Comparison of ENCODE assay signal across 8 cellular contexts in genomic region chr6:33579828-33580714, GRCh38. TPM values are rescaled to one million over a fixed set of nuclear protein-coding genes. Genes with fewer than 3 reads are reported as not detected.
DNase-seq lines count a peak whose midpoint lies in the region; ATAC-seq and TF ChIP-seq lines count a peak whose summit lies in the region.

Gene BAK1 (minus strand): TSS chr6:33580276. CDS start chr6:33577604, 2,672 bp downstream.

- H3K4me3 ChIP-seq in GM23248, result peak within 1 kb of the TSS; percentile 96
- H3K4me3 ChIP-seq in RWPE2 (ENCODE audit: severe bottlenecking), result peak within 1 kb of the TSS; percentile 77
- H3K4me3 ChIP-seq in fibroblast of pulmonary artery (replicated peaks; ENCODE audit: low read depth, low read length), result peak within 1 kb of the TSS; percentile 89

- peak within 1 kb of the TSS; percentile 89 for H2AFZ ChIP-seq in GM23248

- H3K9ac ChIP-seq in GM23248, result peak within 1 kb of the TSS; percentile 91

- DNase-seq in Daoy (ENCODE audit: low read depth), result peak; percentile 96
- DNase-seq in GM23248, result peak; percentile 94
- DNase-seq in RWPE2 (ENCODE audit: low spot score), result peak; percentile 93
- DNase-seq in activated T-helper 9 cell treated with anti-CD3 and anti-CD28 coated beads, Interleukin-2, amount 50 U/mL, for 16 hours (ENCODE audit: low read depth), result peak; percentile 77
- DNase-seq in fibroblast of pulmonary artery (ENCODE audit: low read depth), result peak; percentile 88
- peak; percentile 90 for DNase-seq in stimulated activated naive CD8-positive, alpha-beta T cell treated with anti-CD3 and anti-CD28 coated beads, Interleukin-15, Interleukin-2, amounts not matched to agents 100 U/mL and 50 U/mL, for 24 hours

- peak; percentile 33; the same call in 1 of the 2 replicates for TF ChIP-seq CTCF in LNCAP (IDR thresholded peaks at IDR 0.05)
- peak; percentile 67 for TF ChIP-seq CTCF in RWPE2 (IDR thresholded peaks at IDR 0.05; ENCODE audit: poor library complexity, severe bottlenecking)
- TF ChIP-seq CTCF in fibroblast of pulmonary artery (IDR thresholded peaks at IDR 0.05; ENCODE audit: low read length, missing control alignments), result peak; percentile 51
- TF ChIP-seq CTCF in nephron (IDR thresholded peaks at IDR 0.05; ENCODE audit: unreplicated experiment in 3 of 3), result peak; percentile 43 to 68 (median 47)

- H3K4me2 ChIP-seq in GM23248 (ENCODE audit: unreplicated experiment), result peak within 1 kb of the TSS; percentile 77

- peak within 1 kb of the TSS; percentile 75 for H3K27ac ChIP-seq in GM23248
- H3K27ac ChIP-seq in RWPE2 (ENCODE audit: poor library complexity, severe bottlenecking), result peak within 1 kb of the TSS; percentile 86

- no peaks in the 10 kb centered on the region for H4K20me1 ChIP-seq in GM23248 (ENCODE audit: insufficient read depth)

- H3K27me3 ChIP-seq in GM23248 (replicated peaks; ENCODE audit: insufficient read depth), result no peaks in the 10 kb centered on the region
- H3K27me3 ChIP-seq in RWPE2 (ENCODE audit: insufficient read depth, poor library complexity, severe bottlenecking), result no peaks in the 10 kb centered on the region

- peaks cover 12% of the 10 kb centered on the region for H3K4me1 ChIP-seq in GM23248 (ENCODE audit: insufficient read depth)
- peaks cover 14% of the 10 kb centered on the region for H3K4me1 ChIP-seq in RWPE2 (ENCODE audit: insufficient read depth, poor library complexity, severe bottlenecking)

- no peaks in the 10 kb centered on the region for H3K9me2 ChIP-seq in GM23248 (ENCODE audit: insufficient read depth)

- H3K27ac Mint-ChIP-seq in nephron, result peak within 1 kb of the TSS; percentile 20 to 72 (median 51)

- no peaks in the 10 kb centered on the region for H3K27me3 Mint-ChIP-seq in nephron (ENCODE audit: low read depth)

- H3K4me3 Mint-ChIP-seq in nephron, result peak within 1 kb of the TSS; percentile 79 to 88 (median 86)

- peak; percentile 89 for ATAC-seq in RWPE2 (ENCODE audit: low read depth)
- peak; percentile 99 for ATAC-seq in stimulated activated naive CD8-positive, alpha-beta T cell treated with anti-CD3 and anti-CD28 coated beads, Interleukin-15, Interleukin-2, amounts not matched to agents 100 U/mL and 50 U/mL, for 24 hours

- no peaks in the 10 kb centered on the region for H3K9me3 ChIP-seq in GM23248 (ENCODE audit: low read depth)
- no peaks in the 10 kb centered on the region for H3K9me3 ChIP-seq in RWPE2 (ENCODE audit: severe bottlenecking)

- H3K36me3 ChIP-seq in GM23248 (ENCODE audit: low read depth), result peaks cover 3% of the 10 kb centered on the region; the same call in 1 of the 2 replicates
- peaks cover 32% of the 10 kb centered on the region for H3K36me3 ChIP-seq in RWPE2 (ENCODE audit: low read depth)

- peaks cover 15% of the 10 kb centered on the region for H3K36me3 Mint-ChIP-seq in nephron (ENCODE audit: low read depth)

- WGBS in GM23248 (ENCODE audit: low coverage in 1 of 2, low lambda C conversion rate in 2 of 2, missing lambda C conversion rate in 2 of 2), 2 experiments, result 4% methylated on average over 21 to 24 of the region's 24 CpGs

- in situ Hi-C loops in GM23248 (cut with MboI), result loop anchor here (10.0 to 25.0 kb wide), 3 partner anchors 125 to 457 kb away; no protein-coding TSS in a partner anchor

- H3F3A ChIP-seq in GM23248 (ENCODE audit: insufficient read depth), result peaks cover 4% of the 10 kb centered on the region; the same call in 1 of the 2 replicates

- H3K9me3 Mint-ChIP-seq in nephron, result no peaks in the 10 kb centered on the region

- H3K4me1 Mint-ChIP-seq in nephron, result peaks cover 15% of the 10 kb centered on the region

- H3K79me2 ChIP-seq in GM23248 (ENCODE audit: insufficient read depth), result peaks cover 31% of the 10 kb centered on the region

RNA-seq across cellular contexts. Expression of gene BAK1, which starts in this region (rescaled TPM):
- total RNA-seq in Daoy (2014; rRNA removed; shearing (Covaris generic)), result 13.1 and 18.8 TPM in 2 replicates
- total RNA-seq in GM23248 (2014; rRNA removed; shearing (Covaris generic)), result 18.8 and 22.5 TPM in 2 replicates
- polyA plus RNA-seq in GM23248 (2016; fragmentation: Nextera tagmentation; extraction: Ambion mirVana), result 30.7 and 37.1 TPM in 2 replicates

Comparison
In these comparisons a context has a peak if more than half of its experiments do, and no peak if none do; other contexts are left out.
1. Peak in every context shown above with its lines: DNase-seq, ATAC-seq, H3K4me3 ChIP-seq and H3K27ac ChIP-seq.